Comparison of ENCODE assay signal across 1 cellular context in genomic region chrX:53195401-53195800, GRCh38.
TF ChIP-seq lines count a peak whose summit lies in the region.

No MANE protein-coding gene starts in this region.

TF ChIP-seq in IMR-90, 13 proteins besides CTCF, POLR2A, EP300 and RAD21:
- no peak for TF ChIP-seq MAFK (IDR thresholded peaks at IDR 0.05; ENCODE audit: low read depth, low read length)
- no peak for TF ChIP-seq NFE2L2 (IDR thresholded peaks at IDR 0.05; ENCODE audit: low read depth, low read length)
- TF ChIP-seq CHD1 (IDR thresholded peaks at IDR 0.05; ENCODE audit: low read depth, low read length) = no peak
- TF ChIP-seq, protein P1, sequence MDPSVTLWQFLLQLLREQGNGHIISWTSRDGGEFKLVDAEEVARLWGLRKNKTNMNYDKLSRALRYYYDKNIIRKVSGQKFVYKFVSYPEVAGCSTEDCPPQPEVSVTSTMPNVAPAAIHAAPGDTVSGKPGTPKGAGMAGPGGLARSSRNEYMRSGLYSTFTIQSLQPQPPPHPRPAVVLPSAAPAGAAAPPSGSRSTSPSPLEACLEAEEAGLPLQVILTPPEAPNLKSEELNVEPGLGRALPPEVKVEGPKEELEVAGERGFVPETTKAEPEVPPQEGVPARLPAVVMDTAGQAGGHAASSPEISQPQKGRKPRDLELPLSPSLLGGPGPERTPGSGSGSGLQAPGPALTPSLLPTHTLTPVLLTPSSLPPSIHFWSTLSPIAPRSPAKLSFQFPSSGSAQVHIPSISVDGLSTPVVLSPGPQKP (IDR thresholded peaks at IDR 0.05; ENCODE audit: borderline replicate concordance, low read depth, low read length) = no peak
- TF ChIP-seq BHLHE40 (IDR thresholded peaks at IDR 0.05; ENCODE audit: low read depth, low read length) = no peak
- TF ChIP-seq MXI1 (IDR thresholded peaks at IDR 0.05; ENCODE audit: borderline replicate concordance, low read depth, low read length) = no peak
- no peak for TF ChIP-seq FOS (IDR thresholded peaks at IDR 0.05; ENCODE audit: low read depth, low read length)
- TF ChIP-seq MAZ (IDR thresholded peaks at IDR 0.05; ENCODE audit: borderline replicate concordance, low read depth, low read length) = no peak
- TF ChIP-seq USF2 (IDR thresholded peaks at IDR 0.05; ENCODE audit: low read depth, low read length) = no peak
- TF ChIP-seq CEBPB (IDR thresholded peaks at IDR 0.05; ENCODE audit: low read depth, low read length) = no peak
- TF ChIP-seq SMC3 (IDR thresholded peaks at IDR 0.05; ENCODE audit: low read depth, low read length) = no peak
- TF ChIP-seq RCOR1 (IDR thresholded peaks at IDR 0.05; ENCODE audit: insufficient replicate concordance, low read length) = no peak
- no peak for TF ChIP-seq RFX5 (IDR thresholded peaks at IDR 0.05; ENCODE audit: low read depth, low read length)
